In genomic region chr11:2139118-2139490, GRCh38 we compare ENCODE assay signal across 1 cellular context.
TF ChIP-seq lines count a peak whose summit lies in the region.

Gene IGF2 (minus strand): TSS chr11:2139389. CDS start chr11:2135523, 3,866 bp downstream.

TF ChIP-seq in HepG2, 621 proteins besides CTCF, POLR2A, EP300 and RAD21 (continued from another document and continues in another):
- TF ChIP-seq AFF4 (CRISPR knock-in tag; IDR thresholded peaks at IDR 0.05) (peak; percentile 99), TCF12 (IDR thresholded peaks at IDR 0.05) (no peak), TCF12 (CRISPR knock-in tag; IDR thresholded peaks at IDR 0.05) (peak; percentile 65; the same call in 1 of the 2 replicates), MED1 (CRISPR knock-in tag; IDR thresholded peaks at IDR 0.05) (peak; percentile 83), ATRX (CRISPR knock-in tag; IDR thresholded peaks at IDR 0.05; ENCODE audit: borderline replicate concordance) (no peak), ZC3H4 (CRISPR knock-in tag; IDR thresholded peaks at IDR 0.05; ENCODE audit: borderline replicate concordance) (no peak), ZNF773 (CRISPR knock-in tag; IDR thresholded peaks at IDR 0.05; ENCODE audit: borderline replicate concordance) (peak; percentile 48; the same call in 1 of the 2 replicates), IRX3 (CRISPR knock-in tag; IDR thresholded peaks at IDR 0.05; ENCODE audit: borderline replicate concordance, low read depth) (0 out of 2 replicates have a peak, but pooled peaks have one; percentile 58), ZBTB2 (CRISPR knock-in tag; IDR thresholded peaks at IDR 0.05; ENCODE audit: low read depth) (peak; percentile 49; the same call in 1 of the 2 replicates), ZNF253 (CRISPR knock-in tag; IDR thresholded peaks at IDR 0.05; ENCODE audit: borderline replicate concordance) (0 out of 2 replicates have a peak, but pooled peaks have one; percentile 30), CBX1 (IDR thresholded peaks at IDR 0.05; ENCODE audit: low read depth) (peak; percentile 27), ZNF768 (CRISPR knock-in tag; IDR thresholded peaks at IDR 0.05) (peak; percentile 43; the same call in 1 of the 2 replicates), NR0B2 (CRISPR knock-in tag; IDR thresholded peaks at IDR 0.05) (0 out of 2 replicates have a peak, but pooled peaks have one; percentile 38), ZNF574 (CRISPR knock-in tag; IDR thresholded peaks at IDR 0.05) (peak; percentile 67; the same call in 1 of the 2 replicates), ZNF841 (CRISPR knock-in tag; IDR thresholded peaks at IDR 0.05; ENCODE audit: borderline replicate concordance) (0 out of 2 replicates have a peak, but pooled peaks have one; percentile 51), ZNF160 (CRISPR knock-in tag; IDR thresholded peaks at IDR 0.05) (peak; percentile 65; the same call in 1 of the 2 replicates), HOXA3 (CRISPR knock-in tag; IDR thresholded peaks at IDR 0.05) (peak; percentile 18; the same call in 1 of the 2 replicates), ZNF34 (CRISPR knock-in tag; IDR thresholded peaks at IDR 0.05; ENCODE audit: borderline replicate concordance) (no peak), MAZ (IDR thresholded peaks at IDR 0.05; ENCODE audit: borderline replicate concordance, low read depth, low read length) (peak; percentile 21; the same call in 1 of the 2 replicates), MAZ (CRISPR knock-in tag; IDR thresholded peaks at IDR 0.05; ENCODE audit: low read depth) (peak; percentile 10; the same call in 1 of the 2 replicates), SRF (IDR thresholded peaks at IDR 0.05; ENCODE audit: low read depth, low read length) (0 out of 2 replicates have a peak, but pooled peaks have one; percentile 4), GABPB1 (CRISPR knock-in tag; IDR thresholded peaks at IDR 0.05) (peak; percentile 51; the same call in 1 of the 2 replicates), SALL1 (CRISPR knock-in tag; IDR thresholded peaks at IDR 0.05) (peak; percentile 46; the same call in 1 of the 2 replicates), ARID2 (CRISPR knock-in tag; IDR thresholded peaks at IDR 0.05; ENCODE audit: borderline replicate concordance) (no peak; the same call in 1 of the 2 replicates), ZNF691 (CRISPR knock-in tag; IDR thresholded peaks at IDR 0.05; ENCODE audit: borderline replicate concordance, low read depth) (peak; percentile 63; the same call in 1 of the 2 replicates), ZNF816 (CRISPR knock-in tag; IDR thresholded peaks at IDR 0.05; ENCODE audit: borderline replicate concordance) (0 out of 2 replicates have a peak, but pooled peaks have one; percentile 49), GMEB2 (CRISPR knock-in tag; IDR thresholded peaks at IDR 0.05; ENCODE audit: low read depth) (no peak), ZNF703 (CRISPR knock-in tag; IDR thresholded peaks at IDR 0.05; ENCODE audit: borderline replicate concordance) (0 out of 2 replicates have a peak, but pooled peaks have one; percentile 25), HMG20B (CRISPR knock-in tag; conservative IDR thresholded peaks at IDR 0.05) (no peak), TFDP1 (CRISPR knock-in tag; IDR thresholded peaks at IDR 0.05; ENCODE audit: borderline replicate concordance) (peak; percentile 15; the same call in 1 of the 2 replicates), PRDM4 (CRISPR knock-in tag; IDR thresholded peaks at IDR 0.05; ENCODE audit: borderline replicate concordance) (no peak), ETV6 (CRISPR knock-in tag; conservative IDR thresholded peaks at IDR 0.05) (0 out of 2 replicates have a peak, but pooled peaks have one; percentile 61), SAFB2 (CRISPR knock-in tag; IDR thresholded peaks at IDR 0.05; ENCODE audit: borderline replicate concordance, low read depth) (0 out of 2 replicates have a peak, but pooled peaks have one; percentile 33), POLR2AphosphoS5 (IDR thresholded peaks at IDR 0.05; ENCODE audit: low read depth, low read length) (peak; percentile 69), ATF7-NPFF (CRISPR knock-in tag; IDR thresholded peaks at IDR 0.05; ENCODE audit: low read depth) (peak; percentile 92; the same call in 1 of the 2 replicates), HDAC6 (IDR thresholded peaks at IDR 0.05; ENCODE audit: low read depth, low read length) (no peak), ZNF275 (CRISPR knock-in tag; IDR thresholded peaks at IDR 0.05; ENCODE audit: borderline replicate concordance) (peak; percentile 23; the same call in 1 of the 2 replicates)
